In genomic region chr19:2427323-2428026, GRCh38 we compare ENCODE assay signal across 8 cellular contexts. TPM values are rescaled to one million over a fixed set of nuclear protein-coding genes. Genes with fewer than 3 reads are reported as not detected.
A peak's percentile ranks its signal among the peaks of the same experiment; 100 is the strongest.
DNase-seq lines count a peak whose midpoint lies in the region; ATAC-seq and TF ChIP-seq lines count a peak whose summit lies in the region.

Gene TIMM13 (minus strand): TSS chr19:2427586. CDS start chr19:2427533, 53 bp downstream.

- peak; percentile 93 to 98 (median 97) for DNase-seq in CD4-positive, CD25-positive, alpha-beta regulatory T cell
- DNase-seq in HK-2 (ENCODE audit: unreplicated experiment) (peak; percentile 95), NCI-H82 treated with DMSO at 0.1 percent for 48 hours (lab: John Stamatoyannopoulos, UW; ENCODE audit: unreplicated experiment) (peak; percentile 82), dermis blood vessel endothelial cell (peak; percentile 98)
- DNase-seq in activated CD4-positive, alpha-beta T cell treated with anti-CD3 and anti-CD28 coated beads, Interleukin-2, amount 50 U/mL, for 48 hours, result peak; percentile 95 to 96
- DNase-seq in stimulated activated CD4-positive, alpha-beta T cell treated with anti-CD3 and anti-CD28 coated beads, Interleukin-4, amount 100 ng/mL, for 1 hour, result peak; percentile 96

- no peaks in the 10 kb centered on the region for H3K36me3 Mint-ChIP-seq in CD4-positive, CD25-positive, alpha-beta regulatory T cell

- H3K9ac ChIP-seq in liver (ENCODE audit: low read depth in 1 of 2, low read length in 2 of 2), result peak within 1 kb of the TSS; percentile 3 to 55

- H3K4me3 Mint-ChIP-seq in CD4-positive, CD25-positive, alpha-beta regulatory T cell, result peak within 1 kb of the TSS; percentile 88 to 96 (median 96)

- peaks cover 0 to 23% (median 7%) of the 10 kb centered on the region in 4 donors for H3K4me1 Mint-ChIP-seq in CD4-positive, CD25-positive, alpha-beta regulatory T cell

- no peaks in the 10 kb centered on the region for H3K9me3 ChIP-seq in CD4-positive, CD25-positive, alpha-beta regulatory T cell (ENCODE audit: control insufficient read depth in 2 of 2, low read length in 2 of 2)
- H3K9me3 ChIP-seq in liver (ENCODE audit: control insufficient read depth in 4 of 4, low read length in 3 of 4), result no peaks in the 10 kb centered on the region

- WGBS in liver, result under 1% methylated on average over 84 of the region's 84 CpGs

- H3K36me3 ChIP-seq in CD4-positive, CD25-positive, alpha-beta regulatory T cell (ENCODE audit: control insufficient read depth, insufficient read depth, low read length), result peaks cover 6% of the 10 kb centered on the region
- peaks cover 0 to 4% (median 3%) of the 10 kb centered on the region in 4 donors for H3K36me3 ChIP-seq in liver (ENCODE audit: control insufficient read depth in 4 of 4, insufficient read depth in 3 of 4, low read depth in 1 of 4, low read length in 3 of 4)

- H3K4me3 ChIP-seq in CD4-positive, CD25-positive, alpha-beta regulatory T cell (ENCODE audit: low read depth, low read length), result peak within 1 kb of the TSS; percentile 63
- H3K4me3 ChIP-seq in liver (ENCODE audit: low read depth in 1 of 3, low read length in 3 of 3), result peak within 1 kb of the TSS; percentile 85 to 93 (median 88)

- H3K27me3 ChIP-seq in CD4-positive, CD25-positive, alpha-beta regulatory T cell (ENCODE audit: control insufficient read depth, insufficient read depth, low read length), result no peaks in the 10 kb centered on the region
- no peaks in the 10 kb centered on the region for H3K27me3 ChIP-seq in liver (ENCODE audit: control insufficient read depth in 4 of 4, insufficient read depth in 4 of 4, low read length in 3 of 4)

- H3K27me3 Mint-ChIP-seq in CD4-positive, CD25-positive, alpha-beta regulatory T cell, result no peaks in the 10 kb centered on the region

- H3K27ac ChIP-seq in CD4-positive, CD25-positive, alpha-beta regulatory T cell (ENCODE audit: insufficient read depth, low read length, poor library complexity, severe bottlenecking), result peak within 1 kb of the TSS; percentile 94
- peak within 1 kb of the TSS; percentile 84 to 98 for H3K27ac ChIP-seq in liver (ENCODE audit: low read depth in 1 of 2, low read length in 2 of 2)

- H3K27ac Mint-ChIP-seq in CD4-positive, CD25-positive, alpha-beta regulatory T cell, result peak within 1 kb of the TSS; percentile 96 to 99 (median 98)

- H3K9me3 Mint-ChIP-seq in CD4-positive, CD25-positive, alpha-beta regulatory T cell, result no peaks in the 10 kb centered on the region

- no peak for TF ChIP-seq CTCF in liver (IDR thresholded peaks at IDR 0.05; ENCODE audit: low read depth, low read length, missing input control)

- ATAC-seq in CD4-positive, CD25-positive, alpha-beta regulatory T cell (ENCODE audit: low read depth in 2 of 2), result peak; percentile 92 to 94
- peak; percentile 83 for ATAC-seq in GM19452 (IDR thresholded peaks at IDR 0.05; ENCODE audit: unreplicated experiment)

- no peak for TF ChIP-seq RAD21 in liver (IDR thresholded peaks at IDR 0.05)

- H3K4me1 ChIP-seq in CD4-positive, CD25-positive, alpha-beta regulatory T cell (ENCODE audit: control insufficient read depth, insufficient read depth, low read length, poor library complexity, severe bottlenecking), result peaks cover 26% of the 10 kb centered on the region
- peaks cover 10 to 27% (median 22%) of the 10 kb centered on the region in 4 donors for H3K4me1 ChIP-seq in liver (ENCODE audit: control insufficient read depth in 4 of 4, insufficient read depth in 4 of 4, low read length in 3 of 4)

TF ChIP-seq in liver, 16 proteins besides CTCF, POLR2A, EP300 and RAD21:
- TF ChIP-seq TAF1 (conservative IDR thresholded peaks at IDR 0.05) (no peak), REST (IDR thresholded peaks at IDR 0.05) (peak; percentile 16), RXRA (IDR thresholded peaks at IDR 0.05) (peak; percentile 82 to 86), GABPA (IDR thresholded peaks at IDR 0.05 in 1 of 2, conservative IDR thresholded peaks at IDR 0.05 in 1 of 2) (peak; percentile 64 to 92), NR2F2 (IDR thresholded peaks at IDR 0.05) (no peak), JUND (IDR thresholded peaks at IDR 0.05) (peak in 1 of 2 donors; percentile 8), FOXA1 (IDR thresholded peaks at IDR 0.05) (no peak), HNF4G (IDR thresholded peaks at IDR 0.05) (no peak), FOXA2 (IDR thresholded peaks at IDR 0.05) (peak; percentile 17), YY1 (IDR thresholded peaks at IDR 0.05) (peak; percentile 80), HNF4A (conservative IDR thresholded peaks at IDR 0.05) (no peak), EGR1 (IDR thresholded peaks at IDR 0.05; ENCODE audit: low read depth in 2 of 2) (no peak), ATF3 (IDR thresholded peaks at IDR 0.05) (no peak), SP1 (IDR thresholded peaks at IDR 0.05) (peak; percentile 51)
- TF ChIP-seq, protein P1, sequence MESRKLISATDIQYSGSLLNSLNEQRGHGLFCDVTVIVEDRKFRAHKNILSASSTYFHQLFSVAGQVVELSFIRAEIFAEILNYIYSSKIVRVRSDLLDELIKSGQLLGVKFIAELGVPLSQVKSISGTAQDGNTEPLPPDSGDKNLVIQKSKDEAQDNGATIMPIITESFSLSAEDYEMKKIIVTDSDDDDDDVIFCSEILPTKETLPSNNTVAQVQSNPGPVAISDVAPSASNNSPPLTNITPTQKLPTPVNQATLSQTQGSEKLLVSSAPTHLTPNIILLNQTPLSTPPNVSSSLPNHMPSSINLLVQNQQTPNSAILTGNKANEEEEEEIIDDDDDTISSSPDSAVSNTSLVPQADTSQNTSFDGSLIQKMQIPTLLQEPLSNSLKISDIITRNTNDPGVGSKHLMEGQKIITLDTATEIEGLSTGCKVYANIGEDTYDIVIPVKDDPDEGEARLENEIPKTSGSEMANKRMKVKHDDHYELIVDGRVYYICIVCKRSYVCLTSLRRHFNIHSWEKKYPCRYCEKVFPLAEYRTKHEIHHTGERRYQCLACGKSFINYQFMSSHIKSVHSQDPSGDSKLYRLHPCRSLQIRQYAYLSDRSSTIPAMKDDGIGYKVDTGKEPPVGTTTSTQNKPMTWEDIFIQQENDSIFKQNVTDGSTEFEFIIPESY (IDR thresholded peaks at IDR 0.05), result no peak
- TF ChIP-seq, protein P2, sequence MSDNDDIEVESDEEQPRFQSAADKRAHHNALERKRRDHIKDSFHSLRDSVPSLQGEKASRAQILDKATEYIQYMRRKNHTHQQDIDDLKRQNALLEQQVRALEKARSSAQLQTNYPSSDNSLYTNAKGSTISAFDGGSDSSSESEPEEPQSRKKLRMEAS (IDR thresholded peaks at IDR 0.05), result no peak

RNA-seq across cellular contexts. Expression of gene TIMM13, which starts in this region (rescaled TPM):
- 24.6 TPM for total RNA-seq in CD4-positive, CD25-positive, alpha-beta regulatory T cell
- 10 to 100 TPM; 49.7 to 62.5 (median 59.4) TPM for polyA plus RNA-seq in CD4-positive, CD25-positive, alpha-beta regulatory T cell
- total RNA-seq in dermis blood vessel endothelial cell (48.3 and 53.5 TPM in 2 replicates), liver (10 to 100 TPM; 21.6 to 28.0 TPM)
- polyA plus RNA-seq in liver, result 100 to 1,000 TPM in 1 of 2 donors, 10 to 100 TPM in 1; 58.8 to 137 TPM

Comparison
In these comparisons a context has a peak if more than half of its experiments do, and no peak if none do; other contexts are left out.
1. Peak in every context shown above with its lines: DNase-seq, ATAC-seq, H3K4me3 ChIP-seq and H3K27ac ChIP-seq.